ENCODE assay signal across 9 cellular contexts in the genomic region with DNA sequence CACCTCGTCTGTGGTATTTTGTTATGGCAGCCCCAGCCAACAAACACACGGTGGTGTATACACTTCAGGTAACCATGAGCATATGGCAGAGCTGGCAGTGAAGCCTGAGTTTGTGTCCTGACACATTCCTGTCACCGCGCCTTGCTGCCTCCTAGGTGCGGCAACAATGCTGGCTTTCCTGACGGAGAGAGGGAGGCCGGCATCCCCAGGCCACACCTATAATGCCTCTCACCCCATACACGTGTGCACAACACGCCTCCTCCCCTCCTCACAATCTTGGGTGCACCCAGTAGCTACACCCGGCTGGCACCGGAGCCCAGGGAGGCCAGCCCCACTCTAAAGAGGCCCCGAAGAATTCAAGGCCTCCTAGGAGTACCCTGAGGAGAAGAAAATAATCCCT.
DNase-seq lines count a peak whose midpoint lies in the region; ATAC-seq, FAIRE-seq and TF ChIP-seq lines count a peak whose summit lies in the region.
"Had no signal": no experiment of that assay in that cellular context is flagged by ENCODE, and none has a peak within 500 bp of the region (broad histone marks: within the 10 kb centered on the region; RNA-seq: fewer than 3 reads in every experiment).

No MANE protein-coding gene starts in this region.

- dilution Hi-C loops in keratinocyte (cut with MboI; ENCODE audit: extremely low pct_ligation_motif_present, low sequenced_read_pairs), result no loop called here

- no peaks in the 10 kb centered on the region for H3K9me3 ChIP-seq in keratinocyte (ENCODE audit: control insufficient read depth, low read depth, low read length)

- H4K20me1 ChIP-seq in keratinocyte (ENCODE audit: control insufficient read depth, extremely low read depth, insufficient read depth, low read length), result no peaks in the 10 kb centered on the region

- peak overlapping the region; percentile 78 for H3K9ac ChIP-seq in keratinocyte (ENCODE audit: control insufficient read depth, extremely low read depth, insufficient read depth, low read length)

- peak overlapping the region; percentile 63 for H3K4me2 ChIP-seq in keratinocyte (ENCODE audit: control insufficient read depth, extremely low read depth, insufficient read depth, low read depth, low read length)

- no peaks in the 10 kb centered on the region for H3K79me2 ChIP-seq in keratinocyte (ENCODE audit: control insufficient read depth, insufficient read depth, low read length)

- peak; percentile 6 for ATAC-seq in GM21786 (IDR thresholded peaks at IDR 0.05; ENCODE audit: unreplicated experiment)

- H2AFZ ChIP-seq in keratinocyte (ENCODE audit: control insufficient read depth, low read length), result peak overlapping the region; percentile 89

- peaks cover 30% of the 10 kb centered on the region for H3K4me1 ChIP-seq in keratinocyte (ENCODE audit: control insufficient read depth, extremely low read depth, insufficient read depth, low read length)

- TF ChIP-seq CTCF in RWPE1 (conservative IDR thresholded peaks at IDR 0.05; ENCODE audit: low read depth) (no peak), keratinocyte (optimal IDR thresholded peaks at IDR 0.05 in 1 of 3, IDR thresholded peaks at IDR 0.05 in 1 of 3, conservative IDR thresholded peaks at IDR 0.05 in 1 of 3; ENCODE audit: extremely low read depth in 1 of 3, insufficient read depth in 2 of 3, low read length in 3 of 3) (peak in 1 of 3 experiments; percentile 17)

- peak; percentile 34 for FAIRE-seq in keratinocyte (lab: Jason Lieb, UNC)
- FAIRE-seq: D721Med had no signal

- CTCF ChIA-PET in RWPE1 (lab: Yijun Ruan, JAX), result interaction anchor here (0.6 to 2.3 kb wide), 6 partner anchors 11 to 981 kb away, joined by 3 to 11 read pairs (median 4); no protein-coding TSS in a partner anchor

- no peaks in the 10 kb centered on the region for H3K27me3 ChIP-seq in keratinocyte (ENCODE audit: control insufficient read depth, extremely low read depth, insufficient read depth, low read length)

- H3K9me1 ChIP-seq in keratinocyte (ENCODE audit: control insufficient read depth, extremely low read depth, insufficient read depth, low read length), result no peaks in the 10 kb centered on the region

- H3K27ac ChIP-seq in RWPE1 (peak overlapping the region; percentile 82), keratinocyte (ENCODE audit: control insufficient read depth, insufficient read depth, low read length) (peak overlapping the region; percentile 76)

- peak overlapping the region in 2 of 3 experiments; percentile 31 to 51 for H3K4me3 ChIP-seq in keratinocyte (ENCODE audit: control insufficient read depth in 2 of 3, extremely low read depth in 1 of 3, insufficient read depth in 2 of 3, low read depth in 1 of 3, low read length in 3 of 3)

- POLR2A ChIA-PET in RWPE1 (lab: Yijun Ruan, JAX; ENCODE audit: low non-redundant PET), result interaction anchor here (0.7 kb wide), 1 partner anchor 9 kb away, joined by 3 read pairs; no protein-coding TSS in a partner anchor

- peak; percentile 49 for DNase-seq in A172 (ENCODE audit: low spot score)
- peak; percentile 45 for DNase-seq in RWPE1 (ENCODE audit: low spot score)
- DNase-seq in keratinocyte (ENCODE audit: low read depth, low spot score), result peak; percentile 72
- no peak for DNase-seq in AG08395 (ENCODE audit: low spot score)
- no peak for DNase-seq in mesenteric fat pad (ENCODE audit: low spot score)
- no peak for DNase-seq in dermis blood vessel endothelial cell
- DNase-seq in NCI-H2081 (lab: John Stamatoyannopoulos, UW), result no peak

- H3K36me3 ChIP-seq in keratinocyte (ENCODE audit: control insufficient read depth in 2 of 2, extremely low read depth in 1 of 2, insufficient read depth in 2 of 2, low read length in 2 of 2), result peaks cover 4 to 5% of the 10 kb centered on the region in 2 experiments

Comparison
In these comparisons a context has a peak if more than half of its experiments do, and no peak if none do; other contexts are left out.
1. DNase-seq: peak in A172 (single experiment), RWPE1 (single experiment) and keratinocyte (single experiment); none in AG08395 (single experiment), mesenteric fat pad (single experiment), dermis blood vessel endothelial cell (single experiment) and NCI-H2081 (0 of 2).